16 cellular contexts compared by ENCODE assay signal in genomic region chr10:68278906-68279753, GRCh38. TPM values are rescaled to one million over a fixed set of nuclear protein-coding genes. Genes with fewer than 3 reads are reported as not detected.
"Had no signal": no experiment of that assay in that cellular context is flagged by ENCODE, and none has a peak within 500 bp of the region (broad histone marks: within the 10 kb centered on the region; RNA-seq: fewer than 3 reads in every experiment).

No MANE protein-coding gene starts in this region.

RNA-seq across cellular contexts. Expression of gene ATOH7, which starts 47.2 kb away (rescaled TPM):
- total RNA-seq: dermis blood vessel endothelial cell; endothelial cell of umbilical vein; epithelial cell of proximal tubule; esophagus muscularis mucosa; fibroblast of lung; fibroblast of villous mesenchyme; heart right ventricle; left lung; left ventricle myocardium superior; lower lobe of right lung; lung microvascular endothelial cell; mononuclear cell; mucosa of gallbladder; naive thymus-derived CD4-positive, alpha-beta T cell had no signal
- polyA plus RNA-seq: endothelial cell of umbilical vein; fibroblast of lung; foreskin keratinocyte; immature natural killer cell; naive thymus-derived CD4-positive, alpha-beta T cell had no signal
